8 cellular contexts compared by ENCODE assay signal in genomic region chr12:51023625-51024395, GRCh38. TPM values are rescaled to one million over a fixed set of nuclear protein-coding genes. Genes with fewer than 3 reads are reported as not detected.
A peak's percentile ranks its signal among the peaks of the same experiment; 100 is the strongest.
DNase-seq lines count a peak whose midpoint lies in the region; ATAC-seq and TF ChIP-seq lines count a peak whose summit lies in the region.

No MANE protein-coding gene starts in this region.

- H3K4me3 Mint-ChIP-seq in CD4-positive, alpha-beta memory T cell: peak overlapping the region; percentile 97 to 100 (median 98)
- peak overlapping the region; percentile 71 for H3K4me3 Mint-ChIP-seq in endodermal cell

- POLR2A ChIA-PET in CD4-positive, alpha-beta memory T cell (lab: Charles Lee; ENCODE audit: partially characterized antibody): interaction anchor here (0.7 to 5.0 kb wide), 3 partner anchors 15 to 260 kb away, joined by 3 to 31 read pairs (median 20); partner anchors contain the start of genes ATF1 and DAZAP2

- no peaks in the 10 kb centered on the region for H3K27me3 Mint-ChIP-seq in CD4-positive, alpha-beta memory T cell
- H3K27me3 Mint-ChIP-seq in endodermal cell (ENCODE audit: insufficient read depth): no peaks in the 10 kb centered on the region

- peaks cover 51% of the 10 kb centered on the region for H3K4me1 ChIP-seq in CD4-positive, alpha-beta memory T cell (ENCODE audit: insufficient read depth, low read length)
- H3K4me1 ChIP-seq in endodermal cell (ENCODE audit: control insufficient read depth, insufficient read depth, low read length) (no peaks in the 10 kb centered on the region), ovary (ENCODE audit: insufficient read depth) (peaks cover 6% of the 10 kb centered on the region)

- no peak for TF ChIP-seq POLR2A in ovary (IDR thresholded peaks at IDR 0.05)

- H3K9me3 ChIP-seq in CD4-positive, alpha-beta memory T cell (ENCODE audit: control insufficient read depth in 1 of 2, low read length in 2 of 2): no peaks in the 10 kb centered on the region
- H3K9me3 ChIP-seq in endodermal cell (ENCODE audit: control insufficient read depth, low read length) (no peaks in the 10 kb centered on the region), ovary (no peaks in the 10 kb centered on the region)

- peaks cover 32 to 79% (median 57%) of the 10 kb centered on the region in 4 donors for H3K4me1 Mint-ChIP-seq in CD4-positive, alpha-beta memory T cell
- peaks cover 26% of the 10 kb centered on the region for H3K4me1 Mint-ChIP-seq in endodermal cell

- intact Hi-C loops in CD4-positive, alpha-beta memory T cell (cut with micrococcal nuclease): no loop called here
- intact Hi-C loops in ovary (cut with DNase I): no loop called here

- no peaks in the 10 kb centered on the region for H3K36me3 ChIP-seq in CD4-positive, alpha-beta memory T cell (ENCODE audit: insufficient read depth, low read length)
- H3K36me3 ChIP-seq in endodermal cell (ENCODE audit: control insufficient read depth, insufficient read depth, low read length) (no peaks in the 10 kb centered on the region), ovary (no peaks in the 10 kb centered on the region)

- H3K9me3 Mint-ChIP-seq in CD4-positive, alpha-beta memory T cell: peaks cover 0 to 2% (median 0%) of the 10 kb centered on the region in 8 donors
- H3K9me3 Mint-ChIP-seq in endodermal cell: no peaks in the 10 kb centered on the region

- TF ChIP-seq CTCF in endodermal cell (conservative IDR thresholded peaks at IDR 0.05) (no peak), ovary (IDR thresholded peaks at IDR 0.05) (no peak)

- H3K27ac Mint-ChIP-seq in CD4-positive, alpha-beta memory T cell: peak overlapping the region; percentile 95 to 99 (median 98)
- H3K27ac Mint-ChIP-seq in endodermal cell: peak overlapping the region; percentile 93

- peak overlapping the region; percentile 83 for H3K27ac ChIP-seq in CD4-positive, alpha-beta memory T cell (ENCODE audit: low read depth, low read length)
- no peak overlapping the region for H3K27ac ChIP-seq in endodermal cell (ENCODE audit: low read depth, low read length)
- H3K27ac ChIP-seq in ovary: peak overlapping the region in 1 of 2 donors; percentile 75

- ATAC-seq in HG03135 (IDR thresholded peaks at IDR 0.05; ENCODE audit: unreplicated experiment): no peak

- peak overlapping the region; percentile 78 to 89 for H3K4me3 ChIP-seq in CD4-positive, alpha-beta memory T cell (ENCODE audit: low read length in 2 of 2)
- H3K4me3 ChIP-seq in endodermal cell (ENCODE audit: low read length): peak overlapping the region; percentile 99
- H3K4me3 ChIP-seq in ovary: peak overlapping the region; percentile 75

- CTCF ChIA-PET in CD4-positive, alpha-beta memory T cell (lab: Charles Lee; ENCODE audit: partially characterized antibody): interaction anchor here (0.7 kb wide), 1 partner anchor 260 kb away, joined by 3 read pairs; the partner anchor contains the start of gene ATF1

- peaks cover 0 to 2% of the 10 kb centered on the region in 2 donors for H3K36me3 Mint-ChIP-seq in CD4-positive, alpha-beta memory T cell
- no peaks in the 10 kb centered on the region for H3K36me3 Mint-ChIP-seq in endodermal cell (ENCODE audit: low read depth)

- no peaks in the 10 kb centered on the region for H3K27me3 ChIP-seq in CD4-positive, alpha-beta memory T cell (ENCODE audit: insufficient read depth, low read length)
- no peaks in the 10 kb centered on the region for H3K27me3 ChIP-seq in endodermal cell (ENCODE audit: control insufficient read depth, insufficient read depth, low read length, poor library complexity, severe bottlenecking)
- no peaks in the 10 kb centered on the region for H3K27me3 ChIP-seq in ovary

- peak in 1 of 5 donors; percentile 4 for DNase-seq in CD4-positive, alpha-beta memory T cell
- DNase-seq in OCI-M1 (lab: John Stamatoyannopoulos, UW) (peak; percentile 47), endodermal cell (no peak), ovary (no peak), NCI-H2227 (lab: John Stamatoyannopoulos, UW; ENCODE audit: unreplicated experiment) (no peak), KBM-7 (no peak), DMS153 treated with DMSO at 0.1 percent for 48 hours (lab: John Stamatoyannopoulos, UW; ENCODE audit: unreplicated experiment) (no peak)

- no peak for TF ChIP-seq EP300 in ovary (IDR thresholded peaks at IDR 0.05)

- in situ Hi-C loops in KBM-7 (cut with MboI; ENCODE audit: low pct_unique_long_range_greater_than_20kb, low sequenced_read_pairs): no loop called here

- no peak overlapping the region for H3K9ac ChIP-seq in endodermal cell (ENCODE audit: extremely low read depth, low read length, poor library complexity, severe bottlenecking)

- WGBS in endodermal cell (ENCODE audit: insufficient coverage in 1 of 2, insufficient read length in 1 of 2), 2 experiments: 92 to 100% methylated on average over 3 to 4 of the region's 4 CpGs
- WGBS in ovary, 3 donors: 57 to 65% (median 60%) methylated on average over 4 of the region's 4 CpGs

RNA-seq across cellular contexts. Expression of gene SLC11A2, which starts 2.4 kb away (rescaled TPM):
- total RNA-seq in CD4-positive, alpha-beta memory T cell: 10 to 100 TPM; 55.1 to 62.7 TPM
- 10 to 100 TPM in 1 of 2 donors, 1 to 10 TPM in 1; 7.4 to 18.9 TPM for polyA plus RNA-seq in CD4-positive, alpha-beta memory T cell
- total RNA-seq in endodermal cell (10 to 100 TPM; 74.3 to 99.1 TPM), ovary (10 to 100 TPM; 32.3 to 48.8 (median 41.1) TPM)
- polyA plus RNA-seq in endodermal cell (2013, experiment 1 of 2): 49.2 TPM
- polyA plus RNA-seq in endodermal cell (2013, experiment 2 of 2): 46.2 TPM
- 10 to 100 TPM; 13.6 to 24.2 TPM for polyA plus RNA-seq in ovary

RNA-seq across cellular contexts. Expression of gene LETMD1, which starts 24.3 kb away (rescaled TPM):
- total RNA-seq in CD4-positive, alpha-beta memory T cell: 10 to 100 TPM; 83.7 to 93.3 TPM
- polyA plus RNA-seq in CD4-positive, alpha-beta memory T cell: 10 to 100 TPM; 32.6 to 36.6 TPM
- total RNA-seq in endodermal cell (10 to 100 TPM; 34.8 to 40.2 TPM), ovary (10 to 100 TPM; 53.5 to 75.0 (median 68.4) TPM)
- 49.7 TPM for polyA plus RNA-seq in endodermal cell (2013, experiment 1 of 2)
- polyA plus RNA-seq in endodermal cell (2013, experiment 2 of 2): 43.7 TPM
- polyA plus RNA-seq in ovary: 100 to 1,000 TPM in 1 of 2 donors, 10 to 100 TPM in 1; 90.3 to 122 TPM

RNA-seq across cellular contexts. Expression of gene CSRNP2, which starts 59.6 kb away (rescaled TPM):
- total RNA-seq in CD4-positive, alpha-beta memory T cell: 10 to 100 TPM; 34.1 to 35.0 TPM
- 1 to 10 TPM; 4.6 to 6.3 TPM for polyA plus RNA-seq in CD4-positive, alpha-beta memory T cell
- 10 to 100 TPM; 45.7 to 52.1 TPM for total RNA-seq in endodermal cell
- 34.2 TPM for polyA plus RNA-seq in endodermal cell (2013, experiment 1 of 2)
- polyA plus RNA-seq in endodermal cell (2013, experiment 2 of 2): 33.4 TPM
- 10 to 100 TPM; 18.3 to 32.2 (median 28.7) TPM for total RNA-seq in ovary
- polyA plus RNA-seq in ovary: 10 to 100 TPM; 16.1 to 22.7 TPM
